31 cellular contexts compared by ENCODE assay signal in genomic region chr5:96004087-96004486, GRCh38.
"Had no signal": no experiment of that assay in that cellular context is flagged by ENCODE, and none has a peak within 500 bp of the region (broad histone marks: within the 10 kb centered on the region; RNA-seq: fewer than 3 reads in every experiment).

No MANE protein-coding gene starts in this region.

- H3K27me3 ChIP-seq: cardiac muscle cell, MG63, SJSA1 had no signal

- H3K27ac ChIP-seq: cardiac muscle cell, SJSA1, VCaP had no signal

- H3K4me1 ChIP-seq: SJSA1 had no signal

- H3K4me3 ChIP-seq: cardiac muscle cell, MG63, SJSA1 had no signal

- H3K36me3 ChIP-seq: cardiac muscle cell, MG63, SJSA1 had no signal

- ATAC-seq: activated CD8-positive, alpha-beta memory T cell treated with anti-CD3 and anti-CD28 coated beads, Interleukin-2, amount 10 ng/mL, durations not matched to agents 7 days and 5 days; activated naive CD8-positive, alpha-beta T cell treated with anti-CD3 and anti-CD28 coated beads, Interleukin-2, amount 50 U/mL, for 24 hours; Panc1 had no signal

- DNase-seq: activated B cell treated with CpG ODN at 0.5 μM for 24 hours; activated CD4-positive, alpha-beta memory T cell treated with anti-CD3 and anti-CD28 coated beads, Interleukin-2, amount 10 ng/mL, durations not matched to agents 7 days and 5 days; activated CD4-positive, alpha-beta T cell treated with anti-CD3 and anti-CD28 coated beads for 48 hours; activated CD4-positive, CD25-positive, alpha-beta regulatory T cell treated with anti-CD3 and anti-CD28 coated beads, Interleukin-2, amount 50 U/mL, for 72 hours; activated CD8-positive, alpha-beta memory T cell treated with anti-CD3 and anti-CD28 coated beads for 24 hours; activated CD8-positive, alpha-beta memory T cell treated with anti-CD3 and anti-CD28 coated beads, Interleukin-2, amount 10 ng/mL, durations not matched to agents 7 days and 5 days; activated CD8-positive, alpha-beta memory T cell treated with anti-CD3 and anti-CD28 coated beads, Interleukin-2, amount 50 U/mL, for 48 hours; activated effector memory CD4-positive, alpha-beta T cell treated with Interleukin-2 at 50 U/mL for 16 hours; activated naive CD4-positive, alpha-beta T cell treated with anti-CD3 and anti-CD28 coated beads, Interleukin-2, amount 10 ng/mL, durations not matched to agents 7 days and 5 days; activated naive CD8-positive, alpha-beta T cell treated with anti-CD3 and anti-CD28 coated beads, Interleukin-2, amount 50 U/mL, for 24 hours; activated T-cell treated with anti-CD3 and anti-CD28 coated beads, Interleukin-2, amount 50 U/mL, for 48 hours; amniotic stem cell; aorta; MG63; NCI-H1048; NCI-H1105 treated with DMSO at 0.1 percent for 48 hours; NCI-H1436; NCI-H1694; NCI-H1930; NCI-H2081 treated with DMSO at 0.1 percent for 48 hours; NCI-H345; NCI-H524 treated with DMSO at 0.1 percent for 48 hours; SHP77 treated with DMSO at 0.1 percent for 48 hours; SW 1271; T-helper 1 cell; T-helper 2 cell; T-helper 9 cell had no signal

- H3K9me3 ChIP-seq: SJSA1 had no signal
